ENCODE assay signal across 14 cellular contexts in the genomic region with DNA sequence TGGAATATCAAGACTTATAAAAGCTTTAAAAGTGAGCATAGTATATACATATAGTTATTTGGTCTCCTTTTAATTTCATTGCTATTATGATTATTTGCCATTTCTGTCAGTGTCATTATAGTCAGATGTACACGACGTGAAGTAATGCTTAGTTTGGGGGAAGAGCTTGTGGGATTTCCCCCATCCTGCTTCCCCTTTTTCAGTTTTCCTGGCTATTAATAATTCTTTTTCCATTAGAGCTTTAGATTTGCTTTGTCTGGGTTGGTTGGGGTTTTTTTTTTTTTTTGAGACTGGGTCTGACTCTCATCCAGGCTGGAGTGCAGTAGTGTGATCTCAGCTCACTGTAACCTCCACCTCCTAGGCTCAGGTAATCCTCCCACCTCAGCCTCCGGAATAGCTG.
"Had no signal": no experiment of that assay in that cellular context is flagged by ENCODE, and none has a peak within 500 bp of the region (broad histone marks: within the 10 kb centered on the region; RNA-seq: fewer than 3 reads in every experiment).

No MANE protein-coding gene starts in this region.

- H3K27ac Mint-ChIP-seq: activated T-helper 2 cell treated with anti-CD3 and anti-CD28 coated beads, Interferon-gamma antibody, Interleukin-2, Interleukin-4, amounts not matched to agents 10 μg/mL and 5 μg/mL and 100 μg/mL, durations not matched to agents 14 hours and 24 hours and 36 hours; T-helper 17 cell had no signal

- H3K4me3 ChIP-seq: breast epithelium, dorsolateral prefrontal cortex, hepatocyte, sigmoid colon, thoracic aorta had no signal

- ATAC-seq: left ventricle myocardium superior; stimulated activated naive CD8-positive, alpha-beta T cell treated with anti-CD3 and anti-CD28 coated beads, Interleukin-15, Interleukin-2, amounts not matched to agents 100 U/mL and 50 U/mL, for 24 hours; T-helper 17 cell had no signal

- H3K9me3 Mint-ChIP-seq: activated T-helper 2 cell treated with anti-CD3 and anti-CD28 coated beads, Interferon-gamma antibody, Interleukin-2, Interleukin-4, amounts not matched to agents 10 μg/mL and 5 μg/mL and 100 μg/mL, durations not matched to agents 14 hours and 24 hours and 36 hours had no signal

- DNase-seq: activated CD4-positive, alpha-beta T cell treated with anti-CD3 and anti-CD28 coated beads, Interleukin-2, amount 50 U/mL, for 48 hours; activated CD4-positive, CD25-positive, alpha-beta regulatory T cell; activated naive CD4-positive, alpha-beta T cell treated with anti-CD3 and anti-CD28 coated beads, Interleukin-2, amount 50 U/mL, for 16 hours; aorta; dorsolateral prefrontal cortex; left ventricle myocardium superior; sigmoid colon; stimulated activated CD4-positive, alpha-beta T cell treated with anti-CD3 and anti-CD28 coated beads, Interleukin-12 subunit alpha, Interleukin-12 subunit beta, amount 100 ng/mL, for 4 hours; stimulated activated naive CD8-positive, alpha-beta T cell treated with anti-CD3 and anti-CD28 coated beads, Interleukin-15, Interleukin-2, amounts not matched to agents 100 U/mL and 50 U/mL, for 24 hours; T-helper 17 cell had no signal

- H3K4me1 ChIP-seq: breast epithelium had no signal

- H3K4me2 ChIP-seq: hepatocyte had no signal

- H3K9me3 ChIP-seq: breast epithelium, sigmoid colon, thoracic aorta had no signal

- H3K4me3 Mint-ChIP-seq: T-helper 17 cell had no signal

- H3K27ac ChIP-seq: breast epithelium, dorsolateral prefrontal cortex, hepatocyte, sigmoid colon, thoracic aorta had no signal

- H3K27me3 ChIP-seq: breast epithelium, dorsolateral prefrontal cortex, hepatocyte, sigmoid colon had no signal

- H3K36me3 ChIP-seq: breast epithelium had no signal

- H3K27me3 Mint-ChIP-seq: T-helper 17 cell had no signal
